ENCODE assay signal across 17 cellular contexts in genomic region chr22:21031545-21032036, GRCh38. TPM values are rescaled to one million over a fixed set of nuclear protein-coding genes. Genes with fewer than 3 reads are reported as not detected.
DNase-seq lines count a peak whose midpoint lies in the region; TF ChIP-seq lines count a peak whose summit lies in the region.
"Had no signal": no experiment of that assay in that cellular context is flagged by ENCODE, and none has a peak within 500 bp of the region (broad histone marks: within the 10 kb centered on the region; RNA-seq: fewer than 3 reads in every experiment).

No MANE protein-coding gene starts in this region.

- H3K36me3 ChIP-seq in HUES6 (ENCODE audit: control insufficient read depth, insufficient read depth, low read length) (no peaks in the 10 kb centered on the region), mucosa of rectum (ENCODE audit: control insufficient read depth in 2 of 2, insufficient read depth in 2 of 2, low read length in 2 of 2) (no peaks in the 10 kb centered on the region), thymus (ENCODE audit: control insufficient read depth, insufficient read depth) (no peaks in the 10 kb centered on the region)
- H3K36me3 ChIP-seq: adrenal gland, BLaER1, esophagus muscularis mucosa, left lung had no signal

- no peak for TF ChIP-seq CTCF in dorsolateral prefrontal cortex (IDR thresholded peaks at IDR 0.05 in 54 of 56, conservative IDR thresholded peaks at IDR 0.05 in 2 of 56; ENCODE audit: low read depth in 1 of 56, partially characterized antibody in 56 of 56)

- H3K27me3 ChIP-seq in HUES6 (ENCODE audit: control insufficient read depth, insufficient read depth, low read length) (peaks cover 45% of the 10 kb centered on the region), dorsolateral prefrontal cortex (peaks cover 0 to 26% (median 8%) of the 10 kb centered on the region in 45 donors), mucosa of rectum (ENCODE audit: control insufficient read depth in 2 of 2, insufficient read depth in 2 of 2, low read length in 2 of 2) (peaks cover 5% of the 10 kb centered on the region in 2 donors), thymus (ENCODE audit: control insufficient read depth, insufficient read depth) (no peaks in the 10 kb centered on the region)
- H3K27me3 ChIP-seq: adrenal gland had no signal

- H3K9me3 ChIP-seq in HUES6 (ENCODE audit: control insufficient read depth, insufficient read depth, low read depth, low read length): no peaks in the 10 kb centered on the region
- H3K9me3 ChIP-seq in mucosa of rectum (ENCODE audit: control insufficient read depth in 2 of 2, low read length in 2 of 2): no peaks in the 10 kb centered on the region
- no peaks in the 10 kb centered on the region for H3K9me3 ChIP-seq in thymus (ENCODE audit: control insufficient read depth)
- H3K9me3 ChIP-seq: adrenal gland, BLaER1, esophagus muscularis mucosa, left lung had no signal

- H3K4me1 ChIP-seq in HUES6 (ENCODE audit: control insufficient read depth, insufficient read depth, low read length) (no peaks in the 10 kb centered on the region; the same call in 1 of the 2 replicates), mucosa of rectum (ENCODE audit: control insufficient read depth in 2 of 2, insufficient read depth in 2 of 2, low read length in 2 of 2) (peaks cover 0 to 7% of the 10 kb centered on the region in 2 donors), thymus (ENCODE audit: control insufficient read depth, insufficient read depth, low read length) (peaks cover 6% of the 10 kb centered on the region)

- H3K27ac ChIP-seq in HUES6 (ENCODE audit: low read depth, low read length) (no peak overlapping the region), dorsolateral prefrontal cortex (peak overlapping the region in 35 of 59 donors; percentile 3 to 78 (median 40)), mucosa of rectum (ENCODE audit: low read depth in 2 of 2, low read length in 2 of 2) (no peak overlapping the region), thymus (ENCODE audit: low read depth) (no peak overlapping the region)
- H3K27ac ChIP-seq: BLaER1, esophagus muscularis mucosa, left lung had no signal

- H3K4me3 ChIP-seq in HUES6 (ENCODE audit: low read depth, low read length): peak overlapping the region; percentile 63
- H3K4me3 ChIP-seq in dorsolateral prefrontal cortex: peak overlapping the region in 57 of 59 donors; percentile 16 to 67 (median 54)
- peak overlapping the region; percentile 14 to 26 for H3K4me3 ChIP-seq in mucosa of rectum (ENCODE audit: low read length in 2 of 2)
- peak overlapping the region; percentile 46 for H3K4me3 ChIP-seq in thymus (ENCODE audit: low read length)
- H3K4me3 ChIP-seq: BLaER1 had no signal

- no peak overlapping the region for H3K9ac ChIP-seq in HUES6 (ENCODE audit: low read length)
- peak overlapping the region in 1 of 2 donors; percentile 47 for H3K9ac ChIP-seq in mucosa of rectum (ENCODE audit: low read depth in 1 of 2, low read length in 2 of 2)
- H3K9ac ChIP-seq: BLaER1 had no signal

- peak in 1 of 10 donors; percentile 37 for DNase-seq in dorsolateral prefrontal cortex
- DNase-seq in NCI-H526 treated with DMSO at 0.1 percent for 48 hours (lab: John Stamatoyannopoulos, UW): no peak
- DNase-seq in GF-D8 (lab: John Stamatoyannopoulos, UW): no peak
- no peak for DNase-seq in NCI-H2081 treated with DMSO at 0.1 percent for 48 hours (lab: John Stamatoyannopoulos, UW)
- DNase-seq: activated CD4-positive, alpha-beta T cell treated with anti-CD3 and anti-CD28 coated beads for 36 hours; DMS79; natural killer cell; SIG-M5 had no signal

- 92% methylated on average over 18 of the region's 18 CpGs for WGBS in thymus

- intact Hi-C loops in dorsolateral prefrontal cortex (cut with DNase I): no loop called here

RNA-seq across cellular contexts. Expression of gene SLC7A4, which starts 0.8 kb away (rescaled TPM):
- total RNA-seq in dorsolateral prefrontal cortex: 10 to 100 TPM in 14 of 120 experiments, 1 to 10 TPM in 106; 2.2 to 13.5 (median 7.9) TPM
- polyA plus RNA-seq in thymus: 0.37 TPM
- total RNA-seq: activated CD4-positive, alpha-beta T cell treated with anti-CD3 and anti-CD28 coated beads for 36 hours; natural killer cell had no signal

RNA-seq across cellular contexts. Expression of gene LRRC74B, which starts 14.2 kb away (rescaled TPM):
- total RNA-seq in dorsolateral prefrontal cortex: 1 to 10 TPM in 4 of 120 experiments, under 1 TPM in 78, not detected in 38; 0.13 to 2.1 (median 0.39) TPM
- polyA plus RNA-seq in thymus: 0.16 TPM
- total RNA-seq: activated CD4-positive, alpha-beta T cell treated with anti-CD3 and anti-CD28 coated beads for 36 hours; cerebellum; esophagus muscularis mucosa; urinary bladder had no signal
- polyA plus RNA-seq: urinary bladder had no signal

RNA-seq across cellular contexts. Expression of gene P2RX6, which starts 16.6 kb away (rescaled TPM):
- 10 to 100 TPM in 113 of 120 experiments, 1 to 10 TPM in 7; 8.0 to 33.6 (median 14.2) TPM for total RNA-seq in dorsolateral prefrontal cortex
- 0.87 TPM for polyA plus RNA-seq in thymus

RNA-seq across cellular contexts. Expression of gene THAP7, which starts 29.7 kb away (rescaled TPM):
- 10 to 100 TPM; 17.9 to 37.3 (median 26.6) TPM for total RNA-seq in dorsolateral prefrontal cortex
- polyA plus RNA-seq in thymus: 40.3 TPM

RNA-seq across cellular contexts. Expression of gene LZTR1, which starts 49.5 kb away (rescaled TPM):
- total RNA-seq in dorsolateral prefrontal cortex: 100 to 1,000 TPM in 5 of 120 experiments, 10 to 100 TPM in 115; 48.3 to 115 (median 73.6) TPM
- polyA plus RNA-seq in thymus: 49.2 TPM

Comparison
In these comparisons a context has a peak if more than half of its experiments do, and no peak if none do; other contexts are left out.
1. H3K27ac ChIP-seq: peak in dorsolateral prefrontal cortex (35 of 59); none in HUES6 (single experiment), mucosa of rectum (0 of 2) and thymus (single experiment).
2. Peak in every context shown above with its lines, with median percentiles within 50 percentile points of each other: H3K4me3 ChIP-seq.